ENCODE assay signal across 12 cellular contexts in genomic region chr9:118643118-118643517, GRCh38.
DNase-seq lines count a peak whose midpoint lies in the region; TF ChIP-seq lines count a peak whose summit lies in the region.
"Had no signal": no experiment of that assay in that cellular context is flagged by ENCODE, and none has a peak within 500 bp of the region (broad histone marks: within the 10 kb centered on the region; RNA-seq: fewer than 3 reads in every experiment).

No MANE protein-coding gene starts in this region.

- H3K56ac ChIP-seq in mesendoderm (ENCODE audit: low read length), result no peak overlapping the region

- DNase-seq in Caki2 (ENCODE audit: low read depth) (peak; percentile 93), M059J (ENCODE audit: low read depth) (peak; percentile 96), chondrocyte (ENCODE audit: low spot score) (no peak), mesendoderm (peak; percentile 96), OCI-M1 (lab: John Stamatoyannopoulos, UW) (no peak), G401 (ENCODE audit: low spot score) (no peak), NCI-H446 (lab: John Stamatoyannopoulos, UW) (no peak), HuH-7 (ENCODE audit: low spot score) (no peak)
- DNase-seq: effector CD8-positive, alpha-beta T cell; NCI-H526 treated with DMSO at 0.1 percent for 48 hours had no signal

- H2BK15ac ChIP-seq in mesendoderm (replicated peaks; ENCODE audit: low read depth), result no peak overlapping the region

- no peak overlapping the region for H4K8ac ChIP-seq in mesendoderm (ENCODE audit: low read depth, low read length)

- H3K27ac ChIP-seq in mesendoderm (ENCODE audit: low read depth, low read length), result no peak overlapping the region

- no CpG with 5 or more reads among the region's 2 CpGs for WGBS in mesendoderm (ENCODE audit: extremely low coverage, insufficient coverage, low lambda C conversion rate)

- no peak overlapping the region for H2BK120ac ChIP-seq in mesendoderm (ENCODE audit: low read depth, low read length)

- peaks cover 2% of the 10 kb centered on the region for H3K36me3 Mint-ChIP-seq in chondrocyte (ENCODE audit: low read depth)
- H3K36me3 Mint-ChIP-seq: activated naive CD8-positive, alpha-beta T cell had no signal

- H3K27me3 ChIP-seq in mesendoderm (ENCODE audit: insufficient read depth, low read length, poor library complexity), result no peaks in the 10 kb centered on the region

- no peak overlapping the region for H4K5ac ChIP-seq in mesendoderm (ENCODE audit: low read length)

- H2AK5ac ChIP-seq in mesendoderm (ENCODE audit: low read length), result no peak overlapping the region

- H3K4me2 ChIP-seq in mesendoderm (ENCODE audit: low read length), result no peak overlapping the region

- no peak for TF ChIP-seq CTCF in chondrocyte (IDR thresholded peaks at IDR 0.05)

- in situ Hi-C loops in Caki2 (cut with HindIII; ENCODE audit: low pct_unique_long_range_greater_than_20kb, low sequenced_read_pairs) (no loop called here), G401 (cut with HindIII; ENCODE audit: low sequenced_read_pairs) (no loop called here)

- peaks cover 19% of the 10 kb centered on the region for H3K4me1 Mint-ChIP-seq in chondrocyte (ENCODE audit: low read depth)

- no peak overlapping the region for H3K4me3 ChIP-seq in mesendoderm (ENCODE audit: low read length)

- H3K18ac ChIP-seq in mesendoderm (ENCODE audit: low read length), result no peak overlapping the region

- no peak overlapping the region for H3K23ac ChIP-seq in mesendoderm (ENCODE audit: low read length)

- no peaks in the 10 kb centered on the region for H3K79me1 ChIP-seq in mesendoderm (ENCODE audit: low read length)

- no peaks in the 10 kb centered on the region for H3K79me2 ChIP-seq in mesendoderm (ENCODE audit: control insufficient read depth, insufficient read depth, low read length)

- H3K27me3 Mint-ChIP-seq in chondrocyte (ENCODE audit: low read depth), result peaks cover under 1% of the 10 kb centered on the region
- H3K27me3 Mint-ChIP-seq: activated naive CD8-positive, alpha-beta T cell had no signal

- H3K9me3 Mint-ChIP-seq in chondrocyte (ENCODE audit: low read depth), result peaks cover 23% of the 10 kb centered on the region

- H3K9ac ChIP-seq in mesendoderm (ENCODE audit: low read length), result no peak overlapping the region

- peak overlapping the region; percentile 18 for H3K27ac Mint-ChIP-seq in chondrocyte (ENCODE audit: unreplicated experiment)
- H3K27ac Mint-ChIP-seq: activated naive CD8-positive, alpha-beta T cell had no signal

- H3K4me1 ChIP-seq in mesendoderm (ENCODE audit: control insufficient read depth, low read depth, low read length), result peaks cover 5% of the 10 kb centered on the region

- no peak overlapping the region for H2BK5ac ChIP-seq in mesendoderm (ENCODE audit: low read length)

- no peak overlapping the region for H3K4me3 Mint-ChIP-seq in chondrocyte (ENCODE audit: unreplicated experiment)
- H3K4me3 Mint-ChIP-seq: activated naive CD8-positive, alpha-beta T cell; neural crest cell had no signal

- no peak overlapping the region for H3K4ac ChIP-seq in mesendoderm (ENCODE audit: low read depth, low read length)

- no peaks in the 10 kb centered on the region for H3K36me3 ChIP-seq in mesendoderm (ENCODE audit: control insufficient read depth, insufficient read depth, low read length)

Comparison
In these comparisons a context has a peak if more than half of its experiments do, and no peak if none do; other contexts are left out.
1. DNase-seq: peak in Caki2 (single experiment), M059J (single experiment) and mesendoderm (single experiment); none in chondrocyte (single experiment), OCI-M1 (single experiment), G401 (single experiment), NCI-H446 (0 of 2) and HuH-7 (single experiment).